In the genomic region with DNA sequence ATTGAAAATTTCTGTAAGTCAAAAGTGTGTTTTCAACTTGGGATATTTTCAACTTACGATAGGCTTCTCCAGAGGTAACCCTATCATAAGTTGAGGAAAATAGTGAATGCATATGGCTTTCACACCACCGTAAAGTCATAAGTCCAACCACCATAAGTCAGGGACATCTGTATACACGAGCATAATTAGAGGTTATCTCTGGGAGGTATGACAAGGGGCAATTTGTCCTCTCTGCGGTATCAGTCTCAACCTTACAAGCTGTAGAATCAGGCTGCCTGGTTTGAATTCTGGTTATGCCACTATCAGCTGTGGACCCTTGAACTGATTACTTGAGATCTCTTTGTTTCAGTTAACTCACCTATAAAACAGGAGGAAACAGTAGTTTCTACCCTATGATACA, we compare ENCODE assay signal across 8 cellular contexts.
"Had no signal": no experiment of that assay in that cellular context is flagged by ENCODE, and none has a peak within 500 bp of the region (broad histone marks: within the 10 kb centered on the region; RNA-seq: fewer than 3 reads in every experiment).

No MANE protein-coding gene starts in this region.

- ATAC-seq: HepG2 had no signal

- FAIRE-seq: H54, HepG2 had no signal

- DNase-seq: GOT3, H9, HCEC 1CT, KG1 had no signal

- H3K27ac ChIP-seq: HL-60 had no signal

- H3K27ac Mint-ChIP-seq: H9 had no signal

- H3K9me3 Mint-ChIP-seq: H9 had no signal

- H3K4me3 Mint-ChIP-seq: H9, IgD-negative memory B cell had no signal
